ENCODE assay signal across 16 cellular contexts in the genomic region with DNA sequence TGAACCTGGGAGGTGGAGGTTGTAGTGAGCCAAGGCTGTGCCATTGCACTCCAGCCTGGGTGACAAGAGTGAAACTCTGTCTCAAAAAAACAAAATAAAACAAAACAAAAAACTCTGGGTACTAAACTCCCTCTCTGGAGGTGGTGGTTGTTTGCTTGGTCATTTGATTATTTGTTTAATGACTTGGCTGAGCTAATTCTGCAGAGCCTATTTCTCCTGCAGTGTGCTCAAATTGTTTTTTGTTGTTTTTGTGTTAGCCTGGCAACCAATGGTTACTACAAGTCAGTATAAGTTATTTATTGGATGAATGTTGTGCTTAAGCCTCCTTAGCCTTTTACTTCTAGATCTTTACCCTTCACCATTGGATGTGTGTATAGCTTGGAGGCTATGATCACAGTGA.
"Had no signal": no experiment of that assay in that cellular context is flagged by ENCODE, and none has a peak within 500 bp of the region (broad histone marks: within the 10 kb centered on the region; RNA-seq: fewer than 3 reads in every experiment).

No MANE protein-coding gene starts in this region.

- H3K4me3 ChIP-seq: coronary artery, PC-9 had no signal

- H2AFZ ChIP-seq: PC-9 had no signal

- H3K9ac ChIP-seq: KMS-11 had no signal

- H3K4me2 ChIP-seq: KMS-11, PC-9 had no signal

- H3K27ac ChIP-seq: coronary artery, KMS-11, PC-9 had no signal

- ATAC-seq: activated CD4-positive, CD25-positive, alpha-beta regulatory T cell treated with anti-CD3 and anti-CD28 coated beads, Interleukin-2, amount 50 U/mL, for 24 hours; activated CD8-positive, alpha-beta T cell treated with anti-CD3 and anti-CD28 coated beads, Interleukin-2, amount 10 ng/mL, durations not matched to agents 7 days and 5 days had no signal

- DNase-seq: activated CD4-positive, alpha-beta T cell treated with anti-CD3 and anti-CD28 coated beads for 48 hours; activated CD4-positive, alpha-beta T cell treated with anti-CD3 and anti-CD28 coated beads, Interleukin-2, amount 50 U/mL, for 4 hours; activated CD8-positive, alpha-beta T cell treated with anti-CD3 and anti-CD28 coated beads, Interleukin-2, amount 10 ng/mL, durations not matched to agents 7 days and 5 days; activated effector memory CD4-positive, alpha-beta T cell treated with Interleukin-2 at 50 U/mL for 16 hours; activated naive CD4-positive, alpha-beta T cell; activated T-cell treated with anti-CD3 and anti-CD28 coated beads, Interleukin-2, amount 50 U/mL, for 24 hours; aorta; central memory CD4-positive, alpha-beta T cell; NCI-H1930; NCI-H226; NCI-H82; PC-9; SHP77 treated with DMSO at 0.1 percent for 48 hours had no signal
